14 cellular contexts compared by ENCODE assay signal in genomic region chr10:99981581-99982199, GRCh38. TPM values are rescaled to one million over a fixed set of nuclear protein-coding genes. Genes with fewer than 3 reads are reported as not detected.
DNase-seq lines count a peak whose midpoint lies in the region; ATAC-seq, FAIRE-seq and TF ChIP-seq lines count a peak whose summit lies in the region.
"Had no signal": no experiment of that assay in that cellular context is flagged by ENCODE, and none has a peak within 500 bp of the region (broad histone marks: within the 10 kb centered on the region; RNA-seq: fewer than 3 reads in every experiment).

No MANE protein-coding gene starts in this region.

- peak overlapping the region; percentile 47 for H3K4me3 Mint-ChIP-seq in glutamatergic neuron (ENCODE audit: unreplicated experiment)
- peak overlapping the region; percentile 12 for H3K4me3 Mint-ChIP-seq in type B pancreatic cell

- DNase-seq in SK-N-SH (no peak), RWPE1 (ENCODE audit: low spot score) (no peak), glutamatergic neuron (no peak), type B pancreatic cell (ENCODE audit: extremely low spot score, unreplicated experiment) (no peak), prostate gland (ENCODE audit: low spot score) (no peak), hippocampal formation (lab: John Stamatoyannopoulos, UW) (no peak), RCC 7860 (ENCODE audit: low spot score) (no peak)
- DNase-seq: activated CD4-positive, CD25-positive, alpha-beta regulatory T cell; GF-D8; NCI-H1930; nucleus accumbens; stimulated activated CD4-positive, alpha-beta T cell treated with anti-CD3 and anti-CD28 coated beads, Interleukin-2, amount 100 ng/mL, for 24 hours had no signal

- H3K36me3 Mint-ChIP-seq in glutamatergic neuron (ENCODE audit: unreplicated experiment) = no peaks in the 10 kb centered on the region
- H3K36me3 Mint-ChIP-seq in type B pancreatic cell = peaks cover 5% of the 10 kb centered on the region

- H3K36me3 ChIP-seq in SK-N-SH (replicated peaks in 1 of 2; ENCODE audit: control insufficient read depth in 1 of 2, insufficient read depth in 2 of 2, low read length in 1 of 2) (peaks cover 0 to 33% of the 10 kb centered on the region in 2 experiments), prostate gland (no peaks in the 10 kb centered on the region)

- peaks cover 71% of the 10 kb centered on the region for H3F3A ChIP-seq in SK-N-SH (replicated peaks; ENCODE audit: insufficient read depth)

- TF ChIP-seq POLR2A in prostate gland (IDR thresholded peaks at IDR 0.05) = no peak

- 91% methylated on average over 6 of the region's 6 CpGs for WGBS in SK-N-SH (ENCODE audit: low lambda C conversion rate)
- 75% methylated on average over 6 of the region's 6 CpGs for WGBS in prostate gland

- ATAC-seq in SK-N-SH treated with all-trans-retinoic acid at 6 μM for 48 hours = no peak

- intact Hi-C loops in prostate gland (cut with DNase I) = no loop called here

- no peak for TF ChIP-seq RAD21 in SK-N-SH (IDR thresholded peaks at IDR 0.05; ENCODE audit: low read length)

- peaks cover 3% of the 10 kb centered on the region for H3K9me3 Mint-ChIP-seq in glutamatergic neuron (ENCODE audit: unreplicated experiment)
- no peaks in the 10 kb centered on the region for H3K9me3 Mint-ChIP-seq in type B pancreatic cell

- no peak overlapping the region for H3K4me3 ChIP-seq in SK-N-SH (ENCODE audit: low read depth in 2 of 2, low read length in 1 of 2)
- no peak overlapping the region for H3K4me3 ChIP-seq in prostate gland

- CTCF ChIA-PET in SK-N-SH (lab: Yijun Ruan, JAX) = interaction anchor here (1.8 kb wide), 1 partner anchor 136 kb away, joined by 5 read pairs; no protein-coding TSS in a partner anchor
- CTCF ChIA-PET in RWPE1 (lab: Yijun Ruan, JAX) = no interaction called here

- H3K27ac ChIP-seq in SK-N-SH (ENCODE audit: low read depth in 2 of 2, low read length in 1 of 2) (peak overlapping the region in 1 of 2 experiments; percentile 94; a peak in 2 of 4 replicates), RWPE1 (peak overlapping the region; percentile 87), prostate gland (no peak overlapping the region)

- H3K27me3 ChIP-seq in SK-N-SH (ENCODE audit: insufficient read depth) (no peaks in the 10 kb centered on the region), prostate gland (replicated peaks; ENCODE audit: insufficient read depth) (no peaks in the 10 kb centered on the region)

- POLR2A ChIA-PET in SK-N-SH (lab: Yijun Ruan, JAX) (no interaction called here), RWPE1 (lab: Yijun Ruan, JAX; ENCODE audit: low non-redundant PET) (no interaction called here)

- TF ChIP-seq EP300 in SK-N-SH (IDR thresholded peaks at IDR 0.05; ENCODE audit: borderline replicate concordance in 1 of 2, low read depth in 1 of 2, low read length in 1 of 2) = no peak

- H3K27me3 Mint-ChIP-seq in glutamatergic neuron (ENCODE audit: unreplicated experiment) = peaks cover 1% of the 10 kb centered on the region
- no peaks in the 10 kb centered on the region for H3K27me3 Mint-ChIP-seq in type B pancreatic cell

- no peak overlapping the region for H2AFZ ChIP-seq in SK-N-SH (ENCODE audit: low read depth)

- no peaks in the 10 kb centered on the region for H3K9me2 ChIP-seq in SK-N-SH

- TF ChIP-seq CTCF in SK-N-SH (IDR thresholded peaks at IDR 0.05) (no peak), RWPE1 (conservative IDR thresholded peaks at IDR 0.05; ENCODE audit: low read depth) (no peak), glutamatergic neuron (IDR thresholded peaks at IDR 0.05; ENCODE audit: partially characterized antibody, unreplicated experiment) (no peak), type B pancreatic cell (conservative IDR thresholded peaks at IDR 0.05) (no peak), prostate gland (IDR thresholded peaks at IDR 0.05) (no peak)

- H3K79me2 ChIP-seq in SK-N-SH (ENCODE audit: insufficient read depth) = peaks cover 96% of the 10 kb centered on the region

- 0 out of 2 replicates have a peak overlapping the region, but pooled peaks have one; percentile 11 for H3K4me2 ChIP-seq in SK-N-SH

- no peak overlapping the region for H3K9ac ChIP-seq in SK-N-SH

- no peaks in the 10 kb centered on the region for H4K20me1 ChIP-seq in SK-N-SH (ENCODE audit: insufficient read depth)

- H3K4me1 ChIP-seq in SK-N-SH (ENCODE audit: control insufficient read depth in 1 of 2, insufficient read depth in 2 of 2, low read depth in 1 of 2, low read length in 1 of 2) (peaks cover 9 to 72% of the 10 kb centered on the region in 2 experiments; a peak in 3 of 4 replicates), prostate gland (replicated peaks) (peaks cover 7% of the 10 kb centered on the region)

- no peak for FAIRE-seq in RCC 7860 (lab: Jason Lieb, UNC)
- FAIRE-seq: HTR-8/SVneo had no signal

- H3K27ac Mint-ChIP-seq in glutamatergic neuron (ENCODE audit: unreplicated experiment) = peak overlapping the region; percentile 88
- H3K27ac Mint-ChIP-seq in type B pancreatic cell = peak overlapping the region; percentile 62

- peaks cover 16% of the 10 kb centered on the region for H3K4me1 Mint-ChIP-seq in glutamatergic neuron (ENCODE audit: low read depth, unreplicated experiment)
- peaks cover 45% of the 10 kb centered on the region for H3K4me1 Mint-ChIP-seq in type B pancreatic cell (ENCODE audit: unreplicated experiment)

- H3K9me3 ChIP-seq in SK-N-SH = no peaks in the 10 kb centered on the region
- no peaks in the 10 kb centered on the region for H3K9me3 ChIP-seq in prostate gland

TF ChIP-seq in SK-N-SH, 30 proteins besides CTCF, POLR2A, EP300 and RAD21:
- TF ChIP-seq CHD2 (IDR thresholded peaks at IDR 0.05; ENCODE audit: low read length, partially characterized antibody) = no peak

TF ChIP-seq in SK-N-SH treated with all-trans-retinoic acid at 6 μM for 48 hours, 23 proteins besides CTCF, POLR2A, EP300 and RAD21:
- TF ChIP-seq BACH2 (CRISPR knock-in tag; IDR thresholded peaks at IDR 0.05; ENCODE audit: borderline replicate concordance) = no peak
- TF ChIP-seq GLIS3 (CRISPR knock-in tag; IDR thresholded peaks at IDR 0.05) = no peak
- no peak for TF ChIP-seq TSHZ2 (CRISPR knock-in tag; IDR thresholded peaks at IDR 0.05)

RNA-seq across cellular contexts. Expression of gene DNMBP, which starts 28.1 kb away (rescaled TPM):
- polyA plus RNA-seq in SK-N-SH (2012; rRNA removed) = 36.0 and 40.2 TPM in 2 replicates
- polyA plus RNA-seq in SK-N-SH (2012; cell fraction: cytosol; rRNA removed) = 26.0 and 28.4 TPM in 2 replicates
- polyA plus RNA-seq in SK-N-SH (2012; cell fraction: nucleus; rRNA removed) = 82.1 and 97.2 TPM in 2 replicates
- total RNA-seq in glutamatergic neuron (ENCODE audit: unreplicated experiment) (9.5 TPM), type B pancreatic cell (ENCODE audit: low replicate concordance) (17.3 and 17.7 TPM in 2 replicates), prostate gland (10 to 100 TPM; 15.5 to 27.9 TPM)
